Comparison of ENCODE assay signal across 9 cellular contexts in genomic region chr14:41606249-41607118, GRCh38. TPM values are rescaled to one million over a fixed set of nuclear protein-coding genes. Genes with fewer than 3 reads are reported as not detected.
A peak's percentile ranks its signal among the peaks of the same experiment; 100 is the strongest.
DNase-seq lines count a peak whose midpoint lies in the region; ATAC-seq, FAIRE-seq and TF ChIP-seq lines count a peak whose summit lies in the region.
"Had no signal": no experiment of that assay in that cellular context is flagged by ENCODE, and none has a peak within 500 bp of the region (broad histone marks: within the 10 kb centered on the region; RNA-seq: fewer than 3 reads in every experiment).

Gene LRFN5 (plus strand): TSS chr14:41606876.

- no peak within 1 kb of the TSS for H3K27ac ChIP-seq in HUES48 (ENCODE audit: low read depth, low read length)
- H3K27ac ChIP-seq in ovary, result peak within 1 kb of the TSS; percentile 5 to 75
- no peak within 1 kb of the TSS for H3K27ac ChIP-seq in RWPE1

- H3K4me1 ChIP-seq in HUES48 (ENCODE audit: control insufficient read depth, insufficient read depth, low read length) (peaks cover 52% of the 10 kb centered on the region), ovary (ENCODE audit: insufficient read depth) (peaks cover 1% of the 10 kb centered on the region)

- H3K27ac Mint-ChIP-seq in activated T-cell treated with anti-CD3 and anti-CD28 coated beads, Interleukin-2, amount 50 U/mL, for 72 hours, result no peak within 1 kb of the TSS
- H3K27ac Mint-ChIP-seq in glutamatergic neuron (ENCODE audit: unreplicated experiment), result peak within 1 kb of the TSS; percentile 65

- peak; percentile 4 for DNase-seq in EH (ENCODE audit: low read depth)
- DNase-seq in activated T-cell treated with anti-CD3 and anti-CD28 coated beads, Interleukin-2, amount 50 U/mL, for 72 hours, result no peak
- DNase-seq in glutamatergic neuron, result peak; percentile 65
- DNase-seq in ovary, result peak; percentile 34 to 66 (median 45)
- no peak for DNase-seq in RWPE1 (ENCODE audit: low spot score)
- DNase-seq in D721Med (ENCODE audit: insufficient read length, low spot score), result no peak
- no peak for DNase-seq in GM12891 (ENCODE audit: insufficient read length, low spot score)

- H3K4me3 ChIP-seq in HUES48 (ENCODE audit: low read depth, low read length), result peak within 1 kb of the TSS; percentile 91
- H3K4me3 ChIP-seq in ovary, result peak within 1 kb of the TSS; percentile 38

- H3K4me3 Mint-ChIP-seq in activated T-cell treated with anti-CD3 and anti-CD28 coated beads, Interleukin-2, amount 50 U/mL, for 72 hours, result peak within 1 kb of the TSS; percentile 76 to 85
- peak within 1 kb of the TSS; percentile 97 for H3K4me3 Mint-ChIP-seq in glutamatergic neuron (ENCODE audit: unreplicated experiment)

- H3K36me3 ChIP-seq in HUES48 (ENCODE audit: control insufficient read depth, insufficient read depth, low read length) (no peaks in the 10 kb centered on the region), ovary (no peaks in the 10 kb centered on the region)

- no peak for TF ChIP-seq CTCF in glutamatergic neuron (IDR thresholded peaks at IDR 0.05; ENCODE audit: partially characterized antibody, unreplicated experiment)
- TF ChIP-seq CTCF in ovary (IDR thresholded peaks at IDR 0.05), result no peak
- TF ChIP-seq CTCF in RWPE1 (conservative IDR thresholded peaks at IDR 0.05; ENCODE audit: low read depth), result no peak
- no peak for TF ChIP-seq CTCF in D721Med (IDR thresholded peaks at IDR 0.05; ENCODE audit: insufficient read depth, missing control alignments)

- H3K9ac ChIP-seq in HUES48 (ENCODE audit: low read depth, low read length), result peak within 1 kb of the TSS; percentile 40; the same call in 1 of the 2 replicates

- POLR2A ChIA-PET in RWPE1 (lab: Yijun Ruan, JAX; ENCODE audit: low non-redundant PET), result no interaction called here

- peaks cover 80% of the 10 kb centered on the region for H3K27me3 ChIP-seq in HUES48 (ENCODE audit: control insufficient read depth, insufficient read depth, low read length)
- no peaks in the 10 kb centered on the region for H3K27me3 ChIP-seq in ovary

- TF ChIP-seq POLR2A in ovary (IDR thresholded peaks at IDR 0.05) (no peak), GM12891 (IDR thresholded peaks at IDR 0.05; ENCODE audit: low read depth, low read length) (no peak)

- FAIRE-seq in D721Med (lab: Jason Lieb, UNC), result no peak
- FAIRE-seq in GM12891 (lab: Jason Lieb, UNC), result no peak

- 0 to 1% (median 0%) methylated on average over 49 to 75 of the region's 75 CpGs for WGBS in ovary, 3 donors

- H3K9me3 ChIP-seq in HUES48 (ENCODE audit: control insufficient read depth, insufficient read depth, low read length) (no peaks in the 10 kb centered on the region), ovary (no peaks in the 10 kb centered on the region)

- H3K36me3 Mint-ChIP-seq in activated T-cell treated with anti-CD3 and anti-CD28 coated beads, Interleukin-2, amount 50 U/mL, for 72 hours (ENCODE audit: insufficient read depth in 2 of 2), result peaks cover 0 to 2% of the 10 kb centered on the region in 2 donors
- no peaks in the 10 kb centered on the region for H3K36me3 Mint-ChIP-seq in glutamatergic neuron (ENCODE audit: unreplicated experiment)

- no peaks in the 10 kb centered on the region for H3K9me3 Mint-ChIP-seq in activated T-cell treated with anti-CD3 and anti-CD28 coated beads, Interleukin-2, amount 50 U/mL, for 72 hours
- H3K9me3 Mint-ChIP-seq in glutamatergic neuron (ENCODE audit: unreplicated experiment), result peaks cover 17% of the 10 kb centered on the region

- CTCF ChIA-PET in RWPE1 (lab: Yijun Ruan, JAX), result interaction anchor here (0.7 kb wide), 1 partner anchor 619 kb away, joined by 3 read pairs; no protein-coding TSS in a partner anchor

- intact Hi-C loops in ovary (cut with DNase I), result no loop called here

- peak; percentile 66 to 67 for ATAC-seq in activated T-cell treated with anti-CD3 and anti-CD28 coated beads, Interleukin-2, amount 50 U/mL, for 72 hours (replicated peaks in 1 of 2)

- no peak for TF ChIP-seq EP300 in ovary (IDR thresholded peaks at IDR 0.05)

- H3K4me1 Mint-ChIP-seq in activated T-cell treated with anti-CD3 and anti-CD28 coated beads, Interleukin-2, amount 50 U/mL, for 72 hours (ENCODE audit: low read depth), result peaks cover 36% of the 10 kb centered on the region
- H3K4me1 Mint-ChIP-seq in glutamatergic neuron (ENCODE audit: low read depth, unreplicated experiment), result peaks cover 15% of the 10 kb centered on the region

- H3K27me3 Mint-ChIP-seq in activated T-cell treated with anti-CD3 and anti-CD28 coated beads, Interleukin-2, amount 50 U/mL, for 72 hours (ENCODE audit: low read depth), result peaks cover 75% of the 10 kb centered on the region
- H3K27me3 Mint-ChIP-seq in glutamatergic neuron (ENCODE audit: unreplicated experiment), result peaks cover 23% of the 10 kb centered on the region

TF ChIP-seq in GM12891, 5 proteins besides CTCF, POLR2A, EP300 and RAD21:
- no peak for TF ChIP-seq TAF1 (IDR thresholded peaks at IDR 0.05; ENCODE audit: low read depth, low read length)
- no peak for TF ChIP-seq SPI1 (IDR thresholded peaks at IDR 0.05; ENCODE audit: low read depth, low read length)
- no peak for TF ChIP-seq PAX5 (IDR thresholded peaks at IDR 0.05; ENCODE audit: insufficient read depth, low read length, severe bottlenecking)
- no peak for TF ChIP-seq POLR2AphosphoS5 (IDR thresholded peaks at IDR 0.05; ENCODE audit: low read depth, low read length)
- no peak for TF ChIP-seq POU2F2 (IDR thresholded peaks at IDR 0.05; ENCODE audit: low read depth, low read length)

RNA-seq across cellular contexts. Expression of gene LRFN5, which starts in this region (rescaled TPM):
- total RNA-seq in activated T-cell treated with anti-CD3 and anti-CD28 coated beads, Interleukin-2, amount 50 U/mL, for 72 hours, result not detected
- total RNA-seq in glutamatergic neuron (ENCODE audit: unreplicated experiment) (7.3 TPM), ovary (1 to 10 TPM in 6 of 7 donors, under 1 TPM in 1; 0.73 to 6.1 (median 3.1) TPM)
- 1 to 10 TPM in 1 of 2 donors, under 1 TPM in 1; 0.71 to 2.1 TPM for polyA plus RNA-seq in ovary
- not detected for polyA plus RNA-seq in GM12891 (2012; ENCODE audit: low read depth, missing spikeins)
- total RNA-seq: LHCN-M2 had no signal

Comparison
In these comparisons a context has a peak if more than half of its experiments do, and no peak if none do; other contexts are left out.
1. Peak in ATAC-seq in activated T-cell treated with anti-CD3 and anti-CD28 coated beads, Interleukin-2, amount 50 U/mL, for 72 hours; RNA of the gene not detected or under 1 TPM.
2. DNase-seq: peak in EH (single experiment), glutamatergic neuron (single experiment) and ovary (5 of 5); none in activated T-cell treated with anti-CD3 and anti-CD28 coated beads, Interleukin-2, amount 50 U/mL, for 72 hours (0 of 2), RWPE1 (single experiment), D721Med (single experiment) and GM12891 (single experiment).
3. H3K27ac ChIP-seq: peak in ovary (2 of 2); none in HUES48 (single experiment) and RWPE1 (single experiment).